Comparison of ENCODE assay signal across 8 cellular contexts in the genomic region with DNA sequence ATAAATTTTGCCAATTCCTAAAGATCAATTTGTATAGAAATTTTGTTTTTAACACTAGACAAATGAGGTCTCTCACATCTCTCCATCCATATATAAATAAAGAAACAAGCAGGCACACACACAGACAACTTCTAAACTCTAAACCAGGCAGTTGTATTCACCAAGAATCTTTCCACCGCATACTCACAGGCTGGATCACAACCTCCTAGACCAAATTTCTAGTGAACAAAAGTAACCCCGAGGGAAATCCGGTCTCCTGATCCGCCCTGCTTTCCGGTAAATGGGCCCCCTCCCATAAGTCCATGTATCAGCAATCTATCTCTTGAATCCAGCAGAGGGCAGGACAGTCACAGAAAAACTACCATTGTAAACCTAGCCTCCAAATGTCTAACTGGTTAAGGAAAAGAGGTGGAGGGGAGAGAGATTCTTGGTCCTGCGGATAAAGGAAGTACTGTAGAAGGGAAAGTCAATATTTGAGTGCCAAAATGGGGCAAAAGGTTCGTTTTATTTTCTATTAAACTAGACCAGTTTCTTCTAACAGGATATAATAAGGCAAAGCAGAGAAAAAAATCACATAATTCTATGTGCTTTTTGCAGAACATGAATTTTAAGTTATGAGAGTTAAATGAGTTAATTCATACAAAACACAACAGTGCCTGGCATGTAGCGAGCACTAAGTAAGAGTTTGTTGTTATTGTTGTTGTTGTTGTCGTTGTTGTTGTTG. TPM values are rescaled to one million over a fixed set of nuclear protein-coding genes. Genes with fewer than 3 reads are reported as not detected.
DNase-seq lines count a peak whose midpoint lies in the region; ATAC-seq, FAIRE-seq and TF ChIP-seq lines count a peak whose summit lies in the region.

No MANE protein-coding gene starts in this region.

- no peak overlapping the region for H2BK12ac ChIP-seq in H1 (ENCODE audit: low read depth, low read length)
- H2BK12ac ChIP-seq in mesenchymal stem cell (ENCODE audit: low read length in 2 of 2): no peak overlapping the region

- H2BK15ac ChIP-seq in H1 (ENCODE audit: low read length) (no peak overlapping the region), mesenchymal stem cell (ENCODE audit: low read depth, poor library complexity, severe bottlenecking) (no peak overlapping the region)

- no peak overlapping the region for H2BK20ac ChIP-seq in H1 (ENCODE audit: low read length)

- peak overlapping the region in 1 of 2 experiments; percentile 43; a peak in 3 of 4 replicates for H3K4me2 ChIP-seq in H1 (ENCODE audit: insufficient read depth in 1 of 2, low read depth in 2 of 2, low read length in 2 of 2)
- H3K4me2 ChIP-seq in mesenchymal stem cell (ENCODE audit: low read length, poor library complexity, severe bottlenecking): peak overlapping the region; percentile 40

- H3K79me2 ChIP-seq in H1 (ENCODE audit: control insufficient read depth in 1 of 2, insufficient read depth in 2 of 2, low read length in 2 of 2): peaks cover 0 to 2% of the 10 kb centered on the region in 2 experiments; a peak in 3 of 4 replicates

- no peak overlapping the region for H3K14ac ChIP-seq in H1 (ENCODE audit: insufficient read length)
- H3K14ac ChIP-seq in mesenchymal stem cell (ENCODE audit: low read length in 2 of 2): no peak overlapping the region

- H2BK120ac ChIP-seq in H1 (replicated peaks; ENCODE audit: low read depth, low read length): no peak overlapping the region
- no peak overlapping the region for H2BK120ac ChIP-seq in mesenchymal stem cell (ENCODE audit: low read depth, low read length)

- H2BK5ac ChIP-seq in H1 (ENCODE audit: low read depth, low read length): no peak overlapping the region
- no peak overlapping the region for H2BK5ac ChIP-seq in mesenchymal stem cell (ENCODE audit: low read depth, low read length, poor library complexity, severe bottlenecking)

- ATAC-seq in GM18505 (IDR thresholded peaks at IDR 0.05; ENCODE audit: unreplicated experiment) (peak; percentile 43), HG03571 (IDR thresholded peaks at IDR 0.05; ENCODE audit: unreplicated experiment) (peak; percentile 36)

- H4K91ac ChIP-seq in H1 (replicated peaks; ENCODE audit: insufficient read length, low read length): no peak overlapping the region
- H4K91ac ChIP-seq in mesenchymal stem cell (ENCODE audit: low read length): no peak overlapping the region

- 28% methylated on average over 9 of the region's 9 CpGs; no CpG with 5 or more reads in 1 of the 2 experiments for WGBS in H1 (ENCODE audit: extremely low coverage in 1 of 2, insufficient coverage in 1 of 2, insufficient read length in 1 of 2, insufficient replicate concordance in 2 of 2, low coverage in 1 of 2, low lambda C conversion rate in 2 of 2, missing lambda C conversion rate in 1 of 2), 2 experiments
- 27% methylated on average over 5 of the region's 9 CpGs for WGBS in mesenchymal stem cell

- H3K23ac ChIP-seq in H1 (ENCODE audit: insufficient read length): no peak overlapping the region
- H3K23ac ChIP-seq in mesenchymal stem cell (ENCODE audit: low read length in 2 of 2): no peak overlapping the region

- no peaks in the 10 kb centered on the region for H3K23me2 ChIP-seq in H1 (ENCODE audit: low read depth, low read length)

- H3K79me1 ChIP-seq in H1 (ENCODE audit: low read depth, low read length) (no peaks in the 10 kb centered on the region), mesenchymal stem cell (replicated peaks; ENCODE audit: low read length, poor library complexity, severe bottlenecking) (no peaks in the 10 kb centered on the region)

- H2AFZ ChIP-seq in H1 (ENCODE audit: low read length): peak overlapping the region; percentile 70
- H2AFZ ChIP-seq in mesenchymal stem cell (ENCODE audit: low read depth, low read length): no peak overlapping the region

- H3K36me3 ChIP-seq in H1 (ENCODE audit: control insufficient read depth in 2 of 4, insufficient read depth in 4 of 4, low read length in 3 of 4) (no peaks in the 10 kb centered on the region), mesenchymal stem cell (ENCODE audit: control insufficient read depth in 1 of 2, insufficient read depth in 2 of 2, low read depth in 1 of 2, low read length in 2 of 2) (no peaks in the 10 kb centered on the region)

- no peak overlapping the region for H3K27ac ChIP-seq in H1 (ENCODE audit: low read depth, low read length)
- H3K27ac ChIP-seq in mesenchymal stem cell (ENCODE audit: low read length, poor library complexity, severe bottlenecking): no peak overlapping the region

- TF ChIP-seq EP300 in H1 (IDR thresholded peaks at IDR 0.05; ENCODE audit: borderline replicate concordance in 1 of 2, low read depth in 2 of 2, low read length in 2 of 2): no peak

- TF ChIP-seq POLR2A in GM18505 (IDR thresholded peaks at IDR 0.05; ENCODE audit: borderline replicate concordance, extremely low read depth, insufficient read depth, insufficient read length) (no peak), H1 (IDR thresholded peaks at IDR 0.05; ENCODE audit: control extremely low read depth in 1 of 2, low read depth in 2 of 2, low read length in 2 of 2) (no peak)

- CTCF ChIA-PET in H1 (lab: Charles Lee; ENCODE audit: partially characterized antibody): interaction anchor here (0.6 to 3.1 kb wide), 4 partner anchors 28 to 145 kb away, joined by 3 to 26 read pairs (median 14); no protein-coding TSS in a partner anchor

- FAIRE-seq in A204.1 (lab: Jason Lieb, UNC): peak; percentile 89
- peak; percentile 74 for FAIRE-seq in H1 (lab: Jason Lieb, UNC)

- H3K18ac ChIP-seq in H1 (ENCODE audit: extremely low read depth, low read length): no peak overlapping the region
- no peak overlapping the region for H3K18ac ChIP-seq in mesenchymal stem cell (ENCODE audit: low read depth in 1 of 2, low read length in 2 of 2)

- POLR2A ChIA-PET in H1 (lab: Charles Lee; ENCODE audit: partially characterized antibody): interaction anchor here (1.0 kb wide), 1 partner anchor 147 kb away, joined by 3 read pairs; no protein-coding TSS in a partner anchor

- H2AK5ac ChIP-seq in H1 (ENCODE audit: low read depth, low read length) (no peak overlapping the region), mesenchymal stem cell (ENCODE audit: low read length, severe bottlenecking) (no peak overlapping the region)

- H3K4me3 ChIP-seq in H1 (ENCODE audit: extremely low read depth in 1 of 4, insufficient read depth in 2 of 4, low read depth in 3 of 4, low read length in 4 of 4): peak overlapping the region in 1 of 4 experiments; percentile 42; a peak in 2 of 8 replicates
- H3K4me3 ChIP-seq in mesenchymal stem cell (ENCODE audit: insufficient read depth in 1 of 2, low read depth in 1 of 2, low read length in 2 of 2): peak overlapping the region in 1 of 2 experiments; percentile 43

- peak; percentile 92 to 95 for TF ChIP-seq RAD21 in H1 (IDR thresholded peaks at IDR 0.05 in 1 of 2, conservative IDR thresholded peaks at IDR 0.05 in 1 of 2; ENCODE audit: low read depth in 2 of 2, low read length in 2 of 2)

- H3K27me3 ChIP-seq in H1 (replicated peaks in 1 of 4; ENCODE audit: control insufficient read depth in 3 of 4, extremely low read depth in 1 of 4, insufficient read depth in 3 of 4, low read length in 3 of 4) (no peaks in the 10 kb centered on the region), mesenchymal stem cell (ENCODE audit: control insufficient read depth in 1 of 2, insufficient read depth in 1 of 2, low read length in 2 of 2) (no peaks in the 10 kb centered on the region)

- H3K9ac ChIP-seq in H1 (replicated peaks in 1 of 4; ENCODE audit: extremely low read depth in 1 of 4, low read depth in 3 of 4, low read length in 3 of 4) (no peak overlapping the region), mesenchymal stem cell (ENCODE audit: low read length) (peak overlapping the region; percentile 83)

- H4K5ac ChIP-seq in H1 (ENCODE audit: insufficient read length, low read depth, low read length): no peak overlapping the region

- H4K8ac ChIP-seq in H1 (ENCODE audit: extremely low read depth, insufficient read depth, low read length) (no peak overlapping the region), mesenchymal stem cell (ENCODE audit: low read length) (no peak overlapping the region)

- H3K4me1 ChIP-seq in H1 (replicated peaks in 1 of 4; ENCODE audit: control insufficient read depth in 3 of 4, insufficient read depth in 4 of 4, low read length in 3 of 4) (no peaks in the 10 kb centered on the region; a peak in 1 of 7 replicates), mesenchymal stem cell (ENCODE audit: control insufficient read depth, insufficient read depth, low read depth, low read length) (peaks cover 3% of the 10 kb centered on the region)

- TF ChIP-seq CTCF in H1 (IDR thresholded peaks at IDR 0.05; ENCODE audit: control extremely low read depth in 1 of 3, insufficient read depth in 1 of 3, low read depth in 1 of 3, low read length in 3 of 3): peak; percentile 25 to 83 (median 77)

- H3K9me3 ChIP-seq in H1 (ENCODE audit: insufficient read depth in 2 of 2, low read depth in 1 of 2, low read length in 1 of 2) (peaks cover 4 to 13% of the 10 kb centered on the region in 2 experiments; a peak in 2 of 4 replicates), mesenchymal stem cell (ENCODE audit: control insufficient read depth, low read length) (no peaks in the 10 kb centered on the region)

- no peaks in the 10 kb centered on the region for H4K20me1 ChIP-seq in H1 (replicated peaks in 1 of 2; ENCODE audit: control insufficient read depth in 1 of 2, insufficient read depth in 2 of 2, low read length in 2 of 2)

- H3K56ac ChIP-seq in H1 (replicated peaks; ENCODE audit: insufficient read length, low read depth, low read length): no peak overlapping the region

- DNase-seq in NCI-H748 treated with DMSO at 0.1 percent for 48 hours (lab: John Stamatoyannopoulos, UW) (peak; percentile 85), H1 (ENCODE audit: low read depth in 1 of 2, low spot score in 2 of 2) (peak in 1 of 2 experiments; percentile 34), mesenchymal stem cell (peak; percentile 90)
- DNase-seq in activated CD4-positive, alpha-beta T cell treated with anti-CD3 and anti-CD28 coated beads, Interleukin-2, amount 50 U/mL, for 48 hours: peak; percentile 55 to 64
- DNase-seq in stimulated activated CD8-positive, alpha-beta memory T cell treated with anti-CD3 and anti-CD28 coated beads, Interleukin-2, amount 100 ng/mL, for 1 hour (ENCODE audit: low read depth in 2 of 2): peak; percentile 18 to 21

- H3K4ac ChIP-seq in H1 (replicated peaks; ENCODE audit: insufficient read length, low read depth, low read length): no peak overlapping the region
- H3K4ac ChIP-seq in mesenchymal stem cell (ENCODE audit: low read depth in 1 of 2, low read length in 2 of 2): no peak overlapping the region

RNA-seq across cellular contexts. Expression of a gene that starts 4.8 kb away (rescaled TPM):
- 25.2 and 26.0 TPM in 2 replicates for total RNA-seq in H1 (2021; fragmentation: NEBNext Ultra II Directional; extraction: Animal tissue kit (Norgen Biotek cat#: 25700))
- polyA plus RNA-seq in H1 (2011; rRNA removed): 6.5 and 8.4 TPM in 2 replicates
- polyA plus RNA-seq in H1 (2011; cell fraction: cytosol; rRNA removed): 10.7 TPM
- polyA plus RNA-seq in H1 (2011; cell fraction: nucleus; rRNA removed): 4.8 TPM
- 15.7 to 24.6 TPM (median 17.7 TPM) in 4 replicates for polyA plus RNA-seq in H1 (2012, experiment 1 of 2)
- polyA plus RNA-seq in H1 (2012, experiment 2 of 2): 2.2 TPM
- 11.1 TPM for polyA plus RNA-seq in H1 (2013, experiment 1 of 2)
- 11.1 TPM for polyA plus RNA-seq in H1 (2013, experiment 2 of 2)
- polyA minus RNA-seq in H1 (2011; rRNA and poly(A)+ RNA removed): 23.3 and 27.1 TPM in 2 replicates
- polyA minus RNA-seq in H1 (2011; cell fraction: cytosol; rRNA and poly(A)+ RNA removed): 14.6 TPM
- 8.9 TPM for polyA minus RNA-seq in H1 (2011; cell fraction: nucleus; rRNA and poly(A)+ RNA removed)
- polyA plus RNA-seq in mesenchymal stem cell (2013, experiment 1 of 2): 10.1 TPM
- polyA plus RNA-seq in mesenchymal stem cell (2013, experiment 2 of 2): 10.5 TPM

RNA-seq across cellular contexts. Expression of a gene that starts 56.2 kb away (rescaled TPM):
- total RNA-seq in H1 (2021; fragmentation: NEBNext Ultra II Directional; extraction: Animal tissue kit (Norgen Biotek cat#: 25700)): 159 and 169 TPM in 2 replicates
- polyA plus RNA-seq in H1 (2011; rRNA removed): 26.4 and 54.4 TPM in 2 replicates
- polyA plus RNA-seq in H1 (2011; cell fraction: cytosol; rRNA removed): 71.6 TPM
- 19.5 TPM for polyA plus RNA-seq in H1 (2011; cell fraction: nucleus; rRNA removed)
- 107 to 156 TPM (median 119 TPM) in 4 replicates for polyA plus RNA-seq in H1 (2012, experiment 1 of 2)
- polyA plus RNA-seq in H1 (2012, experiment 2 of 2): 16.9 TPM
- polyA plus RNA-seq in H1 (2013, experiment 1 of 2): 109 TPM
- 112 TPM for polyA plus RNA-seq in H1 (2013, experiment 2 of 2)
- 60.3 and 63.9 TPM in 2 replicates for polyA minus RNA-seq in H1 (2011; rRNA and poly(A)+ RNA removed)
- 68.3 TPM for polyA minus RNA-seq in H1 (2011; cell fraction: cytosol; rRNA and poly(A)+ RNA removed)
- polyA minus RNA-seq in H1 (2011; cell fraction: nucleus; rRNA and poly(A)+ RNA removed): 45.2 TPM
- polyA plus RNA-seq in mesenchymal stem cell (2013, experiment 1 of 2): 141 TPM
- polyA plus RNA-seq in mesenchymal stem cell (2013, experiment 2 of 2): 142 TPM
